In genomic region chr19:40560092-40560507, GRCh38 we compare ENCODE assay signal across 22 cellular contexts.
"Had no signal": no experiment of that assay in that cellular context is flagged by ENCODE, and none has a peak within 500 bp of the region (broad histone marks: within the 10 kb centered on the region; RNA-seq: fewer than 3 reads in every experiment).

No MANE protein-coding gene starts in this region.

- H3K27me3 ChIP-seq: pancreas, testis had no signal

- H3K4me3 Mint-ChIP-seq: activated CD4-positive, alpha-beta memory T cell treated with anti-CD3 and anti-CD28 coated beads, Interleukin-2, amount 10 ng/mL, durations not matched to agents 7 days and 5 days; activated CD4-positive, alpha-beta T cell treated with anti-CD3 and anti-CD28 coated beads for 36 hours; activated T-cell treated with anti-CD3 and anti-CD28 coated beads, Interleukin-2, amount 50 U/mL, for 4 hours; dendritic cell treated with granulocyte-macrophage colony-stimulating factor and Interleukin-4, amounts not matched to agents 40 ng/mL and 50 ng/mL, for 4 days; mesothelial cell of epicardium; neural crest cell; stimulated activated naive CD8-positive, alpha-beta T cell treated with anti-CD3 and anti-CD28 coated beads, Interleukin-15, amount 100 ng/mL, for 72 hours had no signal

- H3K27ac ChIP-seq: pancreas, sigmoid colon, spleen, testis, upper lobe of left lung had no signal

- H3K9me3 ChIP-seq: pancreas, sigmoid colon, spleen, testis, upper lobe of left lung had no signal

- H3K4me3 ChIP-seq: lung, pancreas, sigmoid colon, spleen, testis, upper lobe of left lung had no signal

- DNase-seq: activated CD4-positive, alpha-beta memory T cell treated with anti-CD3 and anti-CD28 coated beads, Interleukin-2, amount 10 ng/mL, durations not matched to agents 7 days and 5 days; activated CD4-positive, alpha-beta T cell treated with anti-CD3 and anti-CD28 coated beads for 36 hours; activated gamma-delta T cell; activated T-cell treated with anti-CD3 and anti-CD28 coated beads, Interleukin-2, amount 50 U/mL, for 4 hours; amniotic stem cell; cerebellar nuclear complex; effector memory CD4-positive, alpha-beta T cell; pancreas; sigmoid colon; spleen; stimulated activated CD4-positive, alpha-beta T cell treated with anti-CD3 and anti-CD28 coated beads, Interleukin-1b, Interleukin-23, amount 100 ng/mL, for 48 hours; stimulated activated naive CD8-positive, alpha-beta T cell treated with anti-CD3 and anti-CD28 coated beads, Interleukin-15, amount 100 ng/mL, for 72 hours; T-helper 9 cell; testis; upper lobe of left lung had no signal

- H3K36me3 Mint-ChIP-seq: activated naive CD4-positive, alpha-beta T cell treated with anti-CD3 and anti-CD28 coated beads, Interleukin-2, amount 50 U/mL, for 72 hours; mesothelial cell of epicardium had no signal

- H3K36me3 ChIP-seq: pancreas, sigmoid colon, spleen, upper lobe of left lung had no signal

- ATAC-seq: activated CD4-positive, alpha-beta T cell treated with anti-CD3 and anti-CD28 coated beads for 36 hours; activated naive CD4-positive, alpha-beta T cell treated with anti-CD3 and anti-CD28 coated beads, Interleukin-2, amount 50 U/mL, for 72 hours; activated T-cell treated with anti-CD3 and anti-CD28 coated beads, Interleukin-2, amount 50 U/mL, for 4 hours; pancreas; stimulated activated naive CD8-positive, alpha-beta T cell treated with anti-CD3 and anti-CD28 coated beads, Interleukin-15, amount 100 ng/mL, for 72 hours had no signal

- H3K4me1 ChIP-seq: pancreas, sigmoid colon, spleen, testis, upper lobe of left lung had no signal

- H3K4me1 Mint-ChIP-seq: activated CD4-positive, alpha-beta T cell treated with anti-CD3 and anti-CD28 coated beads for 36 hours; mesothelial cell of epicardium; neural crest cell had no signal

- H3K9me3 Mint-ChIP-seq: activated CD4-positive, alpha-beta memory T cell treated with anti-CD3 and anti-CD28 coated beads, Interleukin-2, amount 10 ng/mL, durations not matched to agents 7 days and 5 days; activated naive CD4-positive, alpha-beta T cell treated with anti-CD3 and anti-CD28 coated beads, Interleukin-2, amount 50 U/mL, for 72 hours; activated T-cell treated with anti-CD3 and anti-CD28 coated beads, Interleukin-2, amount 50 U/mL, for 4 hours; dendritic cell treated with granulocyte-macrophage colony-stimulating factor and Interleukin-4, amounts not matched to agents 40 ng/mL and 50 ng/mL, for 4 days; mesothelial cell of epicardium; neural crest cell; stimulated activated naive CD8-positive, alpha-beta T cell treated with anti-CD3 and anti-CD28 coated beads, Interleukin-15, amount 100 ng/mL, for 72 hours had no signal

- H3K27ac Mint-ChIP-seq: activated CD4-positive, alpha-beta memory T cell treated with anti-CD3 and anti-CD28 coated beads, Interleukin-2, amount 10 ng/mL, durations not matched to agents 7 days and 5 days; activated CD4-positive, alpha-beta T cell treated with anti-CD3 and anti-CD28 coated beads for 36 hours; activated naive CD4-positive, alpha-beta T cell treated with anti-CD3 and anti-CD28 coated beads, Interleukin-2, amount 50 U/mL, for 72 hours; dendritic cell treated with granulocyte-macrophage colony-stimulating factor and Interleukin-4, amounts not matched to agents 40 ng/mL and 50 ng/mL, for 4 days; mesothelial cell of epicardium had no signal

- FAIRE-seq: frontal cortex, islet of Langerhans, pancreas had no signal
